ENCODE assay signal across 22 cellular contexts in genomic region chr12:92695577-92695976, GRCh38. TPM values are rescaled to one million over a fixed set of nuclear protein-coding genes. Genes with fewer than 3 reads are reported as not detected.
"Had no signal": no experiment of that assay in that cellular context is flagged by ENCODE, and none has a peak within 500 bp of the region (broad histone marks: within the 10 kb centered on the region; RNA-seq: fewer than 3 reads in every experiment).

No MANE protein-coding gene starts in this region.

- H3K4me3 Mint-ChIP-seq: activated naive CD8-positive, alpha-beta T cell; naive B cell; neural crest cell had no signal

- H3K4me1 Mint-ChIP-seq: naive B cell had no signal

- H3K9me3 ChIP-seq: mucosa of descending colon, prostate gland, right atrium auricular region, upper lobe of right lung had no signal

- H3K27me3 Mint-ChIP-seq: naive B cell had no signal

- DNase-seq: activated CD4-positive, alpha-beta T cell treated with anti-CD3 and anti-CD28 coated beads for 1 hour; activated CD4-positive, alpha-beta T cell treated with anti-CD3 and anti-CD28 coated beads, Interleukin-2, amount 50 U/mL, for 4 hours; activated gamma-delta T cell; amniotic stem cell; naive B cell; stimulated activated CD4-positive, alpha-beta T cell treated with anti-CD3 and anti-CD28 coated beads, Interleukin-12 subunit alpha, Interleukin-12 subunit beta, amount 100 ng/mL, for 4 hours; stimulated activated CD4-positive, alpha-beta T cell treated with anti-CD3 and anti-CD28 coated beads, Interleukin-1b, Interleukin-23, amount 100 ng/mL, for 48 hours; stimulated activated CD8-positive, alpha-beta memory T cell treated with anti-CD3 and anti-CD28 coated beads, Interleukin-4, amount 100 ng/mL, for 48 hours; stimulated activated naive CD4-positive, alpha-beta T cell; upper lobe of right lung; WERI-Rb-1 had no signal

- H3K27ac Mint-ChIP-seq: activated naive CD8-positive, alpha-beta T cell; naive B cell had no signal

- ATAC-seq: mucosa of descending colon had no signal

RNA-seq across cellular contexts. Expression of gene PLEKHG7, which starts 7.2 kb away (rescaled TPM):
- total RNA-seq: cardiac septum, dorsolateral prefrontal cortex, fibroblast of villous mesenchyme, left cardiac atrium, lower leg skin, neural crest cell, osteoblast, right atrium auricular region, upper lobe of right lung had no signal
